ENCODE assay signal across 28 cellular contexts in the genomic region with DNA sequence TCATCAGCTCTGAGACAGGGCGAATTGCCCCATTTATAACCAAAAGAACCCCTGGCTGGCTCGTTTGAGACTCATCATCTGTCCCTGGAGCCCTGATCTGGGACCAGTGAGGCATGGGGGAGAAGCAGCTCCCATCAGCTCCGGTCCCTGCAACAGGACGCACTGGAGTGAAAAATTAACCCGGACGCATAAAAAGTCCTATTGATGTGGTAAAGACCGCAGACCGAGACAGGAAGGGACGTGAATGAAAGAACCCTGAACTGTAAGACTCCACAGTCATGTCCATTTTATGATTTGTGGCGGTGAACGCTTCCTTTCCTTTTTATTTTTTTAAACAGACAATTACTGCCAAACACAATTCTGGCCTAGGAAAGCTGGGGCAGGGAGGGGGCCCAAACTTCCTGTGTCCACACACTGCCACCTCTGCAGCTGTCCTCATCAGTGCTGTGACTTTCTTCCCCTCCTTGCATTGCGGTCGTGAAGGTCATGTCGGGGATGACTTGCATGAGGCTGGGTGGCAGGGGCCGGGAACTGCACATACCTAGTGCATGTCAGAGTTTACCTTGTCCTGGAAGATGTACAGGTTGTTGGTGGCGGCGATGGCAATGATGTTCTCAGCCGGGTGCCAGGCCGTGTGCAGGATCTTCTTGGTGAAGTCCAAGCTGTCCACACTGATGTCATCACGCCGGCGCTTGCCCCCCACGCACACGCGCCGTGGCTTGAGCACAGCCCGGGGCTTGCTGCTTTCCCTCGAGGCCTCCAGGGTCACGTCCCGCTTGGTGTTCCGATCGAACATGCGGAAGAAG. TPM values are rescaled to one million over a fixed set of nuclear protein-coding genes. Genes with fewer than 3 reads are reported as not detected.
A peak's percentile ranks its signal among the peaks of the same experiment; 100 is the strongest.
DNase-seq lines count a peak whose midpoint lies in the region; ATAC-seq lines count a peak whose summit lies in the region.
"Had no signal": no experiment of that assay in that cellular context is flagged by ENCODE, and none has a peak within 500 bp of the region (broad histone marks: within the 10 kb centered on the region; RNA-seq: fewer than 3 reads in every experiment).

No MANE protein-coding gene starts in this region.

- no peak overlapping the region for H3K18ac ChIP-seq in trophoblast cell (ENCODE audit: low read length)

- H3K79me2 ChIP-seq in trophoblast cell (ENCODE audit: control insufficient read depth, insufficient read depth, low read length, poor library complexity) = no peaks in the 10 kb centered on the region

- peak; percentile 27 for DNase-seq in KBM-7
- peak; percentile 32 for DNase-seq in foreskin melanocyte
- DNase-seq in OCI-M2 (lab: John Stamatoyannopoulos, UW; ENCODE audit: unreplicated experiment) = no peak
- no peak for DNase-seq in left cardiac atrium
- DNase-seq in trophoblast cell = no peak
- DNase-seq: activated CD8-positive, alpha-beta memory T cell treated with anti-CD3 and anti-CD28 coated beads for 24 hours; activated T-cell treated with anti-CD3 and anti-CD28 coated beads, Interleukin-2, amount 50 U/mL, for 1 hour; adrenal gland; brain microvascular endothelial cell; GDM1; MG63; naive thymus-derived CD4-positive, alpha-beta T cell; NCI-H1417; NCI-H2081; NCI-H82; occipital lobe; PC-9; SIG-M5; small intestine; stimulated activated CD4-positive, alpha-beta T cell treated with anti-CD3 and anti-CD28 coated beads, Interleukin-2, amount 100 ng/mL, for 24 hours; T-cell; upper lobe of right lung had no signal

- peak; percentile 57 for ATAC-seq in GM19395 (IDR thresholded peaks at IDR 0.05; ENCODE audit: unreplicated experiment)
- no peak for ATAC-seq in left cardiac atrium
- ATAC-seq in GM21367 (IDR thresholded peaks at IDR 0.05; ENCODE audit: unreplicated experiment) = no peak
- ATAC-seq: A549; heart left ventricle; left lung; naive thymus-derived CD4-positive, alpha-beta T cell; T-cell; upper lobe of right lung had no signal

- H4K8ac ChIP-seq in trophoblast cell (ENCODE audit: low read depth, low read length) = no peak overlapping the region

- H3K4me3 ChIP-seq in BLaER1 treated with 17β-estradiol and CSF1 and Interleukin-3, amounts not matched to agents 10 nM and 100 nM = peak overlapping the region in 4 of 10 experiments; percentile 1 to 48 (median 40); a peak in 8 of 20 replicates
- H3K4me3 ChIP-seq in trophoblast cell (ENCODE audit: low read depth, low read length) = no peak overlapping the region
- H3K4me3 ChIP-seq: A549, adrenal gland, heart left ventricle, left lung, MG63, PC-9, upper lobe of right lung had no signal

- H3K4me2 ChIP-seq in BLaER1 treated with 17β-estradiol and CSF1 and Interleukin-3, amounts not matched to agents 10 nM and 100 nM = peak overlapping the region; percentile 22 to 95 (median 93)
- H3K4me2 ChIP-seq in trophoblast cell (ENCODE audit: low read length) = no peak overlapping the region
- H3K4me2 ChIP-seq: A549, PC-9 had no signal

- H4K91ac ChIP-seq in trophoblast cell (ENCODE audit: low read depth, low read length) = no peak overlapping the region

- H3K4ac ChIP-seq in trophoblast cell (ENCODE audit: low read depth, low read length) = no peak overlapping the region

- peaks cover 0 to 69% (median 0%) of the 10 kb centered on the region in 11 experiments; a peak in 6 of 22 replicates for H4K20me1 ChIP-seq in BLaER1 treated with 17β-estradiol and CSF1 and Interleukin-3, amounts not matched to agents 10 nM and 100 nM

- H3K4me1 ChIP-seq in BLaER1 treated with 17β-estradiol and CSF1 and Interleukin-3, amounts not matched to agents 10 nM and 100 nM = peaks cover 43 to 90% (median 77%) of the 10 kb centered on the region in 10 experiments
- peaks cover 2 to 3% of the 10 kb centered on the region in 2 experiments for H3K4me1 ChIP-seq in trophoblast cell (ENCODE audit: control insufficient read depth in 1 of 2, insufficient read depth in 2 of 2, low read length in 2 of 2)
- H3K4me1 ChIP-seq: A549, adrenal gland had no signal

- intact Hi-C loops in left cardiac atrium (cut with DNase I) = no loop called here

- H2BK5ac ChIP-seq in trophoblast cell (ENCODE audit: low read depth, low read length, poor library complexity) = no peak overlapping the region

- peaks cover 10 to 36% (median 13%) of the 10 kb centered on the region in 11 experiments; a peak in 21 of 22 replicates for H3K9me3 ChIP-seq in BLaER1 treated with 17β-estradiol and CSF1 and Interleukin-3, amounts not matched to agents 10 nM and 100 nM (replicated peaks in 1 of 11)
- H3K9me3 ChIP-seq in trophoblast cell (ENCODE audit: insufficient read depth, low read depth, low read length) = peaks cover 2% of the 10 kb centered on the region
- H3K9me3 ChIP-seq: A549, adrenal gland, MG63, upper lobe of right lung had no signal

- no peaks in the 10 kb centered on the region for H3K79me1 ChIP-seq in trophoblast cell (ENCODE audit: low read length)

- peak overlapping the region in 6 of 11 experiments; percentile 44 to 84 (median 76); a peak in 11 of 22 replicates for H3K27ac ChIP-seq in BLaER1 treated with 17β-estradiol and CSF1 and Interleukin-3, amounts not matched to agents 10 nM and 100 nM
- no peak overlapping the region for H3K27ac ChIP-seq in trophoblast cell (ENCODE audit: low read depth, low read length)
- H3K27ac ChIP-seq: A549, adrenal gland, brain microvascular endothelial cell, PC-9 had no signal

- no peak overlapping the region for H3K23ac ChIP-seq in trophoblast cell (ENCODE audit: low read length)

- no CpG with 5 or more reads among the region's 33 CpGs for WGBS in trophoblast cell (ENCODE audit: extremely low coverage, insufficient coverage, insufficient read length)

- no peak overlapping the region for H2BK12ac ChIP-seq in trophoblast cell (ENCODE audit: low read length)

- no peak overlapping the region for H4K12ac ChIP-seq in trophoblast cell (ENCODE audit: low read depth, low read length)

- no peak overlapping the region for H2AK5ac ChIP-seq in trophoblast cell (ENCODE audit: low read length)

- H3K27me3 ChIP-seq in BLaER1 treated with 17β-estradiol and CSF1 and Interleukin-3, amounts not matched to agents 10 nM and 100 nM = peaks cover 0 to 92% (median 16%) of the 10 kb centered on the region in 11 experiments; a peak in 14 of 22 replicates
- no peaks in the 10 kb centered on the region for H3K27me3 ChIP-seq in trophoblast cell (ENCODE audit: insufficient read depth, low read length)
- H3K27me3 ChIP-seq: adrenal gland, brain microvascular endothelial cell, MG63 had no signal

- no peaks in the 10 kb centered on the region for H3K36me3 ChIP-seq in BLaER1 treated with 17β-estradiol and CSF1 and Interleukin-3, amounts not matched to agents 10 nM and 100 nM
- no peaks in the 10 kb centered on the region for H3K36me3 ChIP-seq in trophoblast cell (ENCODE audit: control insufficient read depth in 1 of 2, insufficient read depth in 2 of 2, low read length in 2 of 2)
- H3K36me3 ChIP-seq: adrenal gland, brain microvascular endothelial cell, heart left ventricle, left lung, MG63, upper lobe of right lung had no signal

- in situ Hi-C loops in KBM-7 (cut with MboI; ENCODE audit: low pct_unique_long_range_greater_than_20kb, low sequenced_read_pairs) = no loop called here

- no peak overlapping the region for H2BK120ac ChIP-seq in trophoblast cell (ENCODE audit: insufficient read depth, low read length, poor library complexity)

- H3K9ac ChIP-seq in BLaER1 treated with 17β-estradiol and CSF1 and Interleukin-3, amounts not matched to agents 10 nM and 100 nM = peak overlapping the region in 4 of 11 experiments; percentile 64 to 77 (median 70); a peak in 5 of 22 replicates
- no peak overlapping the region for H3K9ac ChIP-seq in trophoblast cell (ENCODE audit: low read length)

- H3K14ac ChIP-seq in trophoblast cell (ENCODE audit: low read length) = no peak overlapping the region

- H2AFZ ChIP-seq in trophoblast cell (ENCODE audit: insufficient read depth, low read length, poor library complexity) = no peak overlapping the region
- H2AFZ ChIP-seq: PC-9 had no signal

RNA-seq across cellular contexts. Expression of a gene that starts 53.3 kb away (rescaled TPM):
- 10 to 100 TPM; 66.0 to 68.0 TPM for total RNA-seq in left cardiac atrium
- polyA plus RNA-seq in trophoblast cell (2013) = 65.0 and 74.6 TPM in 2 replicates

Comparison
In these comparisons a context has a peak if more than half of its experiments do, and no peak if none do; other contexts are left out.
1. DNase-seq: peak in KBM-7 (single experiment) and foreskin melanocyte (single experiment); none in OCI-M2 (single experiment), left cardiac atrium (single experiment) and trophoblast cell (0 of 2).